ENCODE assay signal across 19 cellular contexts in genomic region chr2:69213832-69214231, GRCh38.
DNase-seq lines count a peak whose midpoint lies in the region; ATAC-seq and TF ChIP-seq lines count a peak whose summit lies in the region.
"Had no signal": no experiment of that assay in that cellular context is flagged by ENCODE, and none has a peak within 500 bp of the region (broad histone marks: within the 10 kb centered on the region; RNA-seq: fewer than 3 reads in every experiment).

No MANE protein-coding gene starts in this region.

- 47 to 48% methylated on average over 3 of the region's 3 CpGs for WGBS in GM23248 (ENCODE audit: low coverage in 1 of 2, low lambda C conversion rate in 2 of 2, missing lambda C conversion rate in 2 of 2), 2 experiments
- WGBS in smooth muscle cell (ENCODE audit: low lambda C conversion rate): 86% methylated on average over 2 of the region's 3 CpGs

- TF ChIP-seq CTCF in smooth muscle cell (IDR thresholded peaks at IDR 0.05; ENCODE audit: borderline replicate concordance, insufficient read depth, poor library complexity, severe bottlenecking): no peak

- H4K20me1 ChIP-seq in GM23248 (ENCODE audit: insufficient read depth): no peaks in the 10 kb centered on the region
- H4K20me1 ChIP-seq in smooth muscle cell (ENCODE audit: low read depth): no peaks in the 10 kb centered on the region

- in situ Hi-C loops in GM23248 (cut with MboI): no loop called here

- H3K9me3 ChIP-seq in GM23248 (ENCODE audit: low read depth) (no peaks in the 10 kb centered on the region), smooth muscle cell (replicated peaks; ENCODE audit: low read depth) (no peaks in the 10 kb centered on the region)
- H3K9me3 ChIP-seq: neutrophil, psoas muscle, SJCRH30 had no signal

- no peak overlapping the region for H3K4me3 ChIP-seq in GM23248
- no peak overlapping the region for H3K4me3 ChIP-seq in smooth muscle cell
- H3K4me3 ChIP-seq: PC-9, psoas muscle, SJCRH30, skin epidermis had no signal

- intact Hi-C loops in sciatic nerve (cut with DNase I): no loop called here

- no peak for ATAC-seq in sciatic nerve
- ATAC-seq in HG03354 (IDR thresholded peaks at IDR 0.05; ENCODE audit: poor library complexity, severe bottlenecking, unreplicated experiment): no peak
- ATAC-seq: activated CD4-positive, alpha-beta T cell treated with anti-CD3 and anti-CD28 coated beads for 36 hours had no signal

- H3K9ac ChIP-seq in GM23248 (peak overlapping the region; percentile 8), smooth muscle cell (ENCODE audit: low read depth) (no peak overlapping the region)

- H2AFZ ChIP-seq in GM23248 (no peak overlapping the region), smooth muscle cell (ENCODE audit: low read depth) (no peak overlapping the region)
- H2AFZ ChIP-seq: PC-9 had no signal

- H3F3A ChIP-seq in GM23248 (ENCODE audit: insufficient read depth) (peaks cover 6% of the 10 kb centered on the region; the same call in 1 of the 2 replicates), smooth muscle cell (ENCODE audit: low read depth) (peaks cover 12% of the 10 kb centered on the region)

- H3K27ac ChIP-seq in GM23248 (peak overlapping the region; percentile 59), smooth muscle cell (ENCODE audit: low read depth) (peak overlapping the region; percentile 54)
- H3K27ac ChIP-seq: brain microvascular endothelial cell, neutrophil, PC-9, psoas muscle, SJCRH30 had no signal

- peak overlapping the region; percentile 24 for H3K4me2 ChIP-seq in GM23248 (ENCODE audit: unreplicated experiment)
- peak overlapping the region; percentile 0 for H3K4me2 ChIP-seq in smooth muscle cell
- H3K4me2 ChIP-seq: PC-9 had no signal

- H3K36me3 ChIP-seq in GM23248 (ENCODE audit: low read depth): no peaks in the 10 kb centered on the region
- H3K36me3 ChIP-seq in smooth muscle cell (ENCODE audit: low read depth): no peaks in the 10 kb centered on the region
- H3K36me3 ChIP-seq: brain microvascular endothelial cell, neutrophil had no signal

- no peaks in the 10 kb centered on the region for H3K27me3 ChIP-seq in GM23248 (replicated peaks; ENCODE audit: insufficient read depth)
- no peaks in the 10 kb centered on the region for H3K27me3 ChIP-seq in smooth muscle cell (ENCODE audit: low read depth)
- H3K27me3 ChIP-seq: brain microvascular endothelial cell, neutrophil, SJCRH30 had no signal

- H3K9me2 ChIP-seq in GM23248 (ENCODE audit: insufficient read depth): no peaks in the 10 kb centered on the region

- DNase-seq in GM23248 (peak; percentile 74), RPMI7951 (ENCODE audit: low read depth) (peak; percentile 85), iris pigment epithelial cell (ENCODE audit: low read depth) (peak; percentile 50), smooth muscle cell (lab: John Stamatoyannopoulos, UW; ENCODE audit: unreplicated experiment) (no peak), sciatic nerve (ENCODE audit: low spot score) (no peak), NCI-H146 (lab: John Stamatoyannopoulos, UW) (no peak)
- DNase-seq: activated CD4-positive, alpha-beta T cell treated with anti-CD3 and anti-CD28 coated beads for 36 hours; activated effector memory CD4-positive, alpha-beta T cell treated with anti-CD3 and anti-CD28 coated beads, Interleukin-2, amount 50 U/mL, for 16 hours; brain microvascular endothelial cell; Calu3; HCEC 1CT; NCI-H510A; PC-9; psoas muscle; SJCRH30; stimulated activated CD4-positive, alpha-beta T cell treated with anti-CD3 and anti-CD28 coated beads, Interleukin-2, amount 100 ng/mL, for 24 hours had no signal

- no peaks in the 10 kb centered on the region for H3K79me2 ChIP-seq in GM23248 (ENCODE audit: insufficient read depth)
- H3K79me2 ChIP-seq in smooth muscle cell (ENCODE audit: low read depth): no peaks in the 10 kb centered on the region

- peaks cover 32% of the 10 kb centered on the region for H3K4me1 ChIP-seq in GM23248 (ENCODE audit: insufficient read depth)
- H3K4me1 ChIP-seq in smooth muscle cell (ENCODE audit: low read depth): peaks cover 4% of the 10 kb centered on the region

Comparison
In these comparisons a context has a peak if more than half of its experiments do, and no peak if none do; other contexts are left out.
1. DNase-seq: peak in GM23248 (single experiment), RPMI7951 (single experiment) and iris pigment epithelial cell (single experiment); none in smooth muscle cell (single experiment), sciatic nerve (single experiment) and NCI-H146 (single experiment).